In genomic region chr22:22440188-22440587, GRCh38 we compare ENCODE assay signal across 11 cellular contexts.
"Had no signal": no experiment of that assay in that cellular context is flagged by ENCODE, and none has a peak within 500 bp of the region (broad histone marks: within the 10 kb centered on the region; RNA-seq: fewer than 3 reads in every experiment).

No MANE protein-coding gene starts in this region.

- H3K9me3 ChIP-seq: HAP-1 had no signal

- DNase-seq: GM23248, GOT3, H7, H9, HCEC 1CT, HFFc6 had no signal

- FAIRE-seq: H1, H54 had no signal

- H2AFZ ChIP-seq: GM23248, GM23338 had no signal

- H3K27ac ChIP-seq: GM23248 had no signal

- H3K9ac ChIP-seq: GM23248 had no signal

- H3K4me2 ChIP-seq: GM23338 had no signal

- H3K4me3 ChIP-seq: GM23248, GM23338, HAP-1 had no signal

- H3K36me3 ChIP-seq: HAP-1 had no signal

- ATAC-seq: GM23338, HCT116 had no signal
